8 cellular contexts compared by ENCODE assay signal in the genomic region with DNA sequence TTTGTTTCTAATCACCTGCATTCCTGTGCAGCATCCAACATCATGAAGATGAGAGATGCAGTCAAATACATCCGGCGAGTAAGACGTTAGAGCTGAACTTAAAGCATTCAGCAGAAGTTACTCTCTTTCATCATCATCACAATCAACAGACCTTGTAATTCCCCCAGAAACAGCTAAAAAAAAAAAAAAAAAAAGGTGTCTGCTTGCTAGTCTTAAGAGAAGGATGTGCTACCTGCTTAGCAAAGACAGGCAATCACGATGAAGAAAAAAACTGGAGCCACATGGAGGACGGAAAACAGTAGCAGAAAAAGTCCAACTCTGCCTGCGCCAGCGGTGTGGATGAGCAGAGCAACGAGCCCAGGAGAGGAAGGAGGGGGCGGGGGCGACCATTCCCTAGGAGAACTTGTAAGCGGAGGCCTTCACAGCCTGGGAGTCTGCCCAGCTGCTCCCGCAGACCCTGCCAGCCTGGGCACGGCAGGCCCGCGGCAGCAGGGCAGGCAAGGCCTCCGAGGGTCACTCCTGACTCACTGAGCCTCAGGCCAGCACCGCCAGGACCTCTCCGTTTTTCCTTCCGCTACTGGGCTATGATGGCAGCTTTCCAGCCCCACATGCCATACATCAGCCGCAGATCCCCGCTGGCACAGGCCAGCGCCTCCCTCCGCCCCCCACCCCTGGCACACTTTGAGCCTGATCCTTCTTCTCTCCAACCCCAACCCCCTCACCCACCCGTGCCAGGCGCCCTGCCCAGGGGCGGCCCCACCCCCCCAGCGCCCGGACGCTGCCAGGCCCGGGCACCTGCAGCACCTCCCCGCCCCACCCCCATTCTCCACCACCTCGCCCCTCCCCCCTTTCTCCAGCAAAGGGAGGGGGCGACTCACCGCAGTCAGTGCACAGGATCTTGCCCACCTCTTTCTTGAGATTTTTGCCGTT. TPM values are rescaled to one million over a fixed set of nuclear protein-coding genes. Genes with fewer than 3 reads are reported as not detected.
DNase-seq lines count a peak whose midpoint lies in the region; ATAC-seq and TF ChIP-seq lines count a peak whose summit lies in the region.

No MANE protein-coding gene starts in this region.

- no peak overlapping the region for H4K91ac ChIP-seq in mesenchymal stem cell (ENCODE audit: low read length)

- peaks cover 4% of the 10 kb centered on the region; the same call in 1 of the 2 replicates for H4K20me1 ChIP-seq in GM23338 (replicated peaks; ENCODE audit: insufficient read depth)

- H3K9ac ChIP-seq in mesenchymal stem cell (ENCODE audit: low read length) = peak overlapping the region; percentile 79

- peaks cover 64% of the 10 kb centered on the region for H3K27me3 Mint-ChIP-seq in GM23338 (ENCODE audit: insufficient read depth, low read depth, poor library complexity)

- no peaks in the 10 kb centered on the region; the same call in 2 of the 3 replicates for H3K36me3 Mint-ChIP-seq in GM23338 (ENCODE audit: low read depth)

- H3K27me3 ChIP-seq in BE2C (no peaks in the 10 kb centered on the region), GM23338 (ENCODE audit: insufficient read depth) (peaks cover 94% of the 10 kb centered on the region), mesenchymal stem cell (ENCODE audit: control insufficient read depth in 1 of 2, insufficient read depth in 1 of 2, low read length in 2 of 2) (peaks cover 0 to 27% of the 10 kb centered on the region in 2 experiments), tibial nerve (peaks cover 0 to 6% of the 10 kb centered on the region in 2 donors)

- no peak overlapping the region for H3K14ac ChIP-seq in mesenchymal stem cell (ENCODE audit: low read length in 2 of 2)

- peaks cover 3% of the 10 kb centered on the region; the same call in 1 of the 2 replicates for H3F3A ChIP-seq in GM23338 (replicated peaks; ENCODE audit: low read depth)

- 13% methylated on average over 32 of the region's 35 CpGs for WGBS in mesenchymal stem cell
- WGBS in tibial nerve, 2 donors = 7 to 12% methylated on average over 23 to 31 of the region's 35 CpGs

- H3K9me2 ChIP-seq in GM23338 (ENCODE audit: insufficient read depth) = no peaks in the 10 kb centered on the region

- no peak overlapping the region for H2AK5ac ChIP-seq in mesenchymal stem cell (ENCODE audit: low read length, severe bottlenecking)

- TF ChIP-seq CTCF in BE2C (IDR thresholded peaks at IDR 0.05; ENCODE audit: low read depth, low read length) (no peak), GM23338 (conservative IDR thresholded peaks at IDR 0.05; ENCODE audit: low read depth in 2 of 2) (no peak), tibial nerve (IDR thresholded peaks at IDR 0.05) (no peak)

- H3K36me3 ChIP-seq in BE2C = no peaks in the 10 kb centered on the region
- no peaks in the 10 kb centered on the region for H3K36me3 ChIP-seq in GM23338 (ENCODE audit: insufficient read depth)
- H3K36me3 ChIP-seq in mesenchymal stem cell (ENCODE audit: control insufficient read depth in 1 of 2, insufficient read depth in 2 of 2, low read depth in 1 of 2, low read length in 2 of 2) = no peaks in the 10 kb centered on the region
- no peaks in the 10 kb centered on the region for H3K36me3 ChIP-seq in tibial nerve

- peaks cover 22% of the 10 kb centered on the region for H3K4me1 Mint-ChIP-seq in GM23338

- H3K9me3 Mint-ChIP-seq in GM23338 = no peaks in the 10 kb centered on the region; the same call in 2 of the 3 replicates

- H3K4me1 ChIP-seq in BE2C (peaks cover 12% of the 10 kb centered on the region), GM23338 (ENCODE audit: insufficient read depth) (peaks cover 17% of the 10 kb centered on the region), mesenchymal stem cell (ENCODE audit: control insufficient read depth, insufficient read depth, low read depth, low read length) (peaks cover 20% of the 10 kb centered on the region), tibial nerve (peaks cover 0 to 49% (median 18%) of the 10 kb centered on the region in 4 donors)

- H3K27ac ChIP-seq in GM23338 (ENCODE audit: low read depth) (no peak overlapping the region), mesenchymal stem cell (ENCODE audit: low read length, poor library complexity, severe bottlenecking) (no peak overlapping the region), tibial nerve (peak overlapping the region; percentile 41 to 84 (median 70))

- DNase-seq in BE2C (peak; percentile 81), GM23338 (ENCODE audit: low spot score) (peak; percentile 53), epidermal melanocyte (ENCODE audit: insufficient read length, low spot score) (peak; percentile 78), mesenchymal stem cell (peak; percentile 55), tibial nerve (ENCODE audit: low spot score in 2 of 2) (peak; percentile 22 to 49)

- H2BK5ac ChIP-seq in mesenchymal stem cell (ENCODE audit: low read depth, low read length, poor library complexity, severe bottlenecking) = no peak overlapping the region

- no peaks in the 10 kb centered on the region for H3K9me3 ChIP-seq in BE2C
- no peaks in the 10 kb centered on the region for H3K9me3 ChIP-seq in mesenchymal stem cell (ENCODE audit: control insufficient read depth, low read length)
- H3K9me3 ChIP-seq in tibial nerve = no peaks in the 10 kb centered on the region

- peak overlapping the region; percentile 66 for H3K4me3 Mint-ChIP-seq in GM23338

- no peaks in the 10 kb centered on the region for H3K79me2 ChIP-seq in GM23338 (replicated peaks; ENCODE audit: insufficient read depth)

- peak overlapping the region in 1 of 2 experiments; percentile 6 for H2BK12ac ChIP-seq in mesenchymal stem cell (ENCODE audit: low read length in 2 of 2)

- H2AFZ ChIP-seq in GM23338 = peak overlapping the region; percentile 95
- H2AFZ ChIP-seq in mesenchymal stem cell (ENCODE audit: low read depth, low read length) = peak overlapping the region; percentile 75

- H3K4ac ChIP-seq in mesenchymal stem cell (ENCODE audit: low read depth in 1 of 2, low read length in 2 of 2) = no peak overlapping the region

- H3K4me3 ChIP-seq in BE2C (ENCODE audit: low read depth, low read length) (peak overlapping the region; percentile 90), GM23338 (peak overlapping the region; percentile 71), mesenchymal stem cell (ENCODE audit: insufficient read depth in 1 of 2, low read depth in 1 of 2, low read length in 2 of 2) (peak overlapping the region; percentile 77 to 85), tibial nerve (peak overlapping the region; percentile 59 to 80 (median 68))

- peak overlapping the region in 1 of 2 experiments; percentile 12 for H3K18ac ChIP-seq in mesenchymal stem cell (ENCODE audit: low read depth in 1 of 2, low read length in 2 of 2)

- H3K4me2 ChIP-seq in GM23338 (peak overlapping the region; percentile 89), mesenchymal stem cell (ENCODE audit: low read length, poor library complexity, severe bottlenecking) (peak overlapping the region; percentile 96)

- no peaks in the 10 kb centered on the region for H3K79me1 ChIP-seq in mesenchymal stem cell (replicated peaks; ENCODE audit: low read length, poor library complexity, severe bottlenecking)

- no peak overlapping the region for H2BK120ac ChIP-seq in mesenchymal stem cell (ENCODE audit: low read depth, low read length)

- no peak overlapping the region for H2BK15ac ChIP-seq in mesenchymal stem cell (ENCODE audit: low read depth, poor library complexity, severe bottlenecking)

- TF ChIP-seq POLR2A in tibial nerve (IDR thresholded peaks at IDR 0.05) = no peak

- ATAC-seq in GM23338 = peak; percentile 18
- ATAC-seq in SK-N-SH treated with all-trans-retinoic acid at 6 μM for 48 hours = peak; percentile 59
- no peak for ATAC-seq in GM18502 (IDR thresholded peaks at IDR 0.05; ENCODE audit: poor library complexity, unreplicated experiment)
- ATAC-seq in GM21717 (IDR thresholded peaks at IDR 0.05; ENCODE audit: unreplicated experiment) = no peak

- H4K8ac ChIP-seq in mesenchymal stem cell (ENCODE audit: low read length) = peak overlapping the region; percentile 52

- no peak for TF ChIP-seq EP300 in tibial nerve (IDR thresholded peaks at IDR 0.05)

- H3K23ac ChIP-seq in mesenchymal stem cell (ENCODE audit: low read length in 2 of 2) = no peak overlapping the region

- H3K27ac Mint-ChIP-seq in GM23338 = no peak overlapping the region

TF ChIP-seq in GM23338, 12 proteins besides CTCF, POLR2A, EP300 and RAD21 (continues in another document):
- TF ChIP-seq POLR2AphosphoS5 (IDR thresholded peaks at IDR 0.05; ENCODE audit: low read depth) (no peak), EZH2 (IDR thresholded peaks at IDR 0.05; ENCODE audit: low read depth, unreplicated experiment) (peak; percentile 66), EZH2phosphoT487 (IDR thresholded peaks at IDR 0.05; ENCODE audit: unreplicated experiment) (no peak), CREB1 (CRISPR knock-in tag; IDR thresholded peaks at IDR 0.05; ENCODE audit: low read depth) (no peak)

TF ChIP-seq in SK-N-SH treated with all-trans-retinoic acid at 6 μM for 48 hours, 23 proteins besides CTCF, POLR2A, EP300 and RAD21:
- no peak for TF ChIP-seq ZFP3 (CRISPR knock-in tag; IDR thresholded peaks at IDR 0.05)

RNA-seq across cellular contexts. Expression of a gene that starts 1.3 kb away (rescaled TPM):
- 36.0 TPM for polyA plus RNA-seq in BE2C (2012; ENCODE audit: insufficient read depth, insufficient read length, low read depth)
- 0.70 and 1.3 TPM in 2 replicates for total RNA-seq in GM23338 (2014; rRNA removed; shearing (Covaris generic))
- polyA plus RNA-seq in GM23338 (2016; fragmentation: Nextera tagmentation; extraction: Ambion mirVana) = 0.28 and 0.37 TPM in 2 replicates
- 0.35 TPM for polyA plus RNA-seq in mesenchymal stem cell (2013, experiment 1 of 2)
- 0.34 TPM for polyA plus RNA-seq in mesenchymal stem cell (2013, experiment 2 of 2)
- total RNA-seq in tibial nerve = 1 to 10 TPM; 2.0 to 5.1 (median 3.4) TPM

Comparison
In these comparisons a context has a peak if more than half of its experiments do, and no peak if none do; other contexts are left out.
1. ATAC-seq: peak in GM23338 (single experiment) and SK-N-SH treated with all-trans-retinoic acid at 6 μM for 48 hours (single experiment); none in GM18502 (single experiment) and GM21717 (single experiment).
2. H3K27ac ChIP-seq: peak in tibial nerve (4 of 4); none in GM23338 (single experiment) and mesenchymal stem cell (single experiment).
3. Peak in every context shown above with its lines, with median percentiles within 50 percentile points of each other: DNase-seq and H3K4me3 ChIP-seq.